In the genomic region with DNA sequence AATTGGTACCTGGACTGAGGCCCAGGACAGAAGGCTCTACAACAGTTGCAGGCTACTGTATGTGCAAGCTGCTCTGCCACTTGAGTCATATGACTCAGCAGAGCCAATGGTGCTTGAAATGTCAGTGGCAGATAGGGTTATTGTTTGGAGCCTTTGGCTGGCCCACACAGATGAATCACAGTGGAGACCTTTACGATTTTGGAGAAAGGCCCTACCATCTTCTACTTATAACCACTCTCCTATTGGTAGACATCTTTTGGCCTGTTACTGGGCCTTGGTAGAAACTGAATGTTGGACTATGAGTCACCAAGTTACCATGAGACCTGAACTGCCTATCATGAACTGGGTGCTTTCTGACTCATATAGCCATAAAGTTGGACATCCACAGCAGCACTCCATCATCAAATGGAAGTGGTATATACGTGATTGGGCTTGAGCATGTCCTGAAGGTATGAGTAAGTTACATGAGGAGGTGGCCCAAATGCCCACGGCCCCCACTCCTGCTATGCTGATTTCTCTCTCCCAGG, we compare ENCODE assay signal across 20 cellular contexts.
"Had no signal": no experiment of that assay in that cellular context is flagged by ENCODE, and none has a peak within 500 bp of the region (broad histone marks: within the 10 kb centered on the region; RNA-seq: fewer than 3 reads in every experiment).

No MANE protein-coding gene starts in this region.

- H3K27ac ChIP-seq: body of pancreas, gastroesophageal sphincter, left lung, tibial artery, uterus, WERI-Rb-1 had no signal

- H3K36me3 Mint-ChIP-seq: activated CD4-positive, alpha-beta memory T cell treated with anti-CD3 and anti-CD28 coated beads for 36 hours; activated CD8-positive, alpha-beta memory T cell treated with anti-CD3 and anti-CD28 coated beads, Interleukin-2, amount 10 ng/mL, durations not matched to agents 7 days and 5 days; stimulated activated memory B cell treated with anti-CD40 and anti-IgM and Interleukin-4, amounts not matched to agents 10 μg/mL and 1 μg/mL and 100 μg/mL, for 72 hours; T-cell had no signal

- H3K27me3 Mint-ChIP-seq: activated CD4-positive, alpha-beta memory T cell treated with anti-CD3 and anti-CD28 coated beads for 36 hours; activated CD4-positive, alpha-beta T cell treated with anti-CD3 and anti-CD28 coated beads for 36 hours; activated CD8-positive, alpha-beta memory T cell treated with anti-CD3 and anti-CD28 coated beads, Interleukin-2, amount 10 ng/mL, durations not matched to agents 7 days and 5 days; dendritic cell treated with granulocyte-macrophage colony-stimulating factor and Interleukin-4, amounts not matched to agents 40 ng/mL and 50 ng/mL, for 4 days; naive thymus-derived CD8-positive, alpha-beta T cell; stimulated activated memory B cell treated with anti-CD40 and anti-IgM and Interleukin-4, amounts not matched to agents 10 μg/mL and 1 μg/mL and 100 μg/mL, for 72 hours; T-cell had no signal

- H3K9me3 ChIP-seq: body of pancreas, gastroesophageal sphincter, tibial artery, uterus had no signal

- H3K36me3 ChIP-seq: gastroesophageal sphincter, left lung, tibial artery, uterus, WERI-Rb-1 had no signal

- H3K4me1 ChIP-seq: body of pancreas, gastroesophageal sphincter, left lung, tibial artery, uterus had no signal

- H3K4me3 Mint-ChIP-seq: activated CD4-positive, alpha-beta memory T cell treated with anti-CD3 and anti-CD28 coated beads for 36 hours; activated CD4-positive, alpha-beta T cell treated with anti-CD3 and anti-CD28 coated beads for 36 hours; activated CD8-positive, alpha-beta memory T cell treated with anti-CD3 and anti-CD28 coated beads, Interleukin-2, amount 10 ng/mL, durations not matched to agents 7 days and 5 days; activated naive CD4-positive, alpha-beta T cell treated with anti-CD3 and anti-CD28 coated beads for 36 hours; dendritic cell treated with granulocyte-macrophage colony-stimulating factor and Interleukin-4, amounts not matched to agents 40 ng/mL and 50 ng/mL, for 4 days; naive thymus-derived CD8-positive, alpha-beta T cell; stimulated activated memory B cell treated with anti-CD40 and anti-IgM and Interleukin-4, amounts not matched to agents 10 μg/mL and 1 μg/mL and 100 μg/mL, for 72 hours; T-cell had no signal

- H3K27me3 ChIP-seq: body of pancreas, gastroesophageal sphincter, left lung, tibial artery, uterus had no signal

- DNase-seq: activated CD4-positive, alpha-beta memory T cell treated with anti-CD3 and anti-CD28 coated beads for 36 hours; activated CD4-positive, alpha-beta T cell treated with anti-CD3 and anti-CD28 coated beads for 36 hours; activated CD8-positive, alpha-beta memory T cell treated with anti-CD3 and anti-CD28 coated beads, Interleukin-2, amount 10 ng/mL, durations not matched to agents 7 days and 5 days; activated naive CD4-positive, alpha-beta T cell treated with anti-CD3 and anti-CD28 coated beads for 36 hours; activated T-cell treated with anti-CD3 and anti-CD28 coated beads, Interleukin-2, amount 50 U/mL, for 1 hour; body of pancreas; cerebellar nuclear complex; islet precursor cell; left lung; naive thymus-derived CD8-positive, alpha-beta T cell; retina; stimulated activated CD4-positive, alpha-beta T cell treated with anti-CD3 and anti-CD28 coated beads, Interleukin-2, amount 100 ng/mL, for 48 hours; T-cell; tibial artery; uterus; WERI-Rb-1 had no signal

- H3K4me1 Mint-ChIP-seq: activated CD4-positive, alpha-beta T cell treated with anti-CD3 and anti-CD28 coated beads for 36 hours; activated CD8-positive, alpha-beta memory T cell treated with anti-CD3 and anti-CD28 coated beads, Interleukin-2, amount 10 ng/mL, durations not matched to agents 7 days and 5 days; naive thymus-derived CD8-positive, alpha-beta T cell; stimulated activated memory B cell treated with anti-CD40 and anti-IgM and Interleukin-4, amounts not matched to agents 10 μg/mL and 1 μg/mL and 100 μg/mL, for 72 hours; T-cell had no signal

- H3K4me3 ChIP-seq: body of pancreas, gastroesophageal sphincter, left lung, tibial artery, uterus had no signal

- ATAC-seq: activated CD4-positive, alpha-beta T cell treated with anti-CD3 and anti-CD28 coated beads for 36 hours; activated CD8-positive, alpha-beta memory T cell treated with anti-CD3 and anti-CD28 coated beads, Interleukin-2, amount 10 ng/mL, durations not matched to agents 7 days and 5 days; body of pancreas; gastroesophageal sphincter; left lung; naive thymus-derived CD8-positive, alpha-beta T cell; stimulated activated memory B cell treated with anti-CD40 and anti-IgM and Interleukin-4, amounts not matched to agents 10 μg/mL and 1 μg/mL and 100 μg/mL, for 72 hours; T-cell had no signal

- H3K27ac Mint-ChIP-seq: activated CD4-positive, alpha-beta memory T cell treated with anti-CD3 and anti-CD28 coated beads for 36 hours; activated CD4-positive, alpha-beta T cell treated with anti-CD3 and anti-CD28 coated beads for 36 hours; activated CD8-positive, alpha-beta memory T cell treated with anti-CD3 and anti-CD28 coated beads, Interleukin-2, amount 10 ng/mL, durations not matched to agents 7 days and 5 days; activated naive CD4-positive, alpha-beta T cell treated with anti-CD3 and anti-CD28 coated beads for 36 hours; activated T-helper 2 cell treated with anti-CD3 and anti-CD28 coated beads, Interferon-gamma antibody, Interleukin-2, Interleukin-4, amounts not matched to agents 10 μg/mL and 5 μg/mL and 100 μg/mL, durations not matched to agents 14 hours and 24 hours and 36 hours; dendritic cell treated with granulocyte-macrophage colony-stimulating factor and Interleukin-4, amounts not matched to agents 40 ng/mL and 50 ng/mL, for 4 days; naive thymus-derived CD8-positive, alpha-beta T cell; stimulated activated memory B cell treated with anti-CD40 and anti-IgM and Interleukin-4, amounts not matched to agents 10 μg/mL and 1 μg/mL and 100 μg/mL, for 72 hours; T-cell had no signal
